23 cellular contexts compared by ENCODE assay signal in genomic region chr19:27762933-27763332, GRCh38.
"Had no signal": no experiment of that assay in that cellular context is flagged by ENCODE, and none has a peak within 500 bp of the region (broad histone marks: within the 10 kb centered on the region; RNA-seq: fewer than 3 reads in every experiment).

No MANE protein-coding gene starts in this region.

- H3K27me3 Mint-ChIP-seq: central memory CD8-positive, alpha-beta T cell; effector memory CD8-positive, alpha-beta T cell; naive B cell; natural killer cell treated with Interleukin-12 subunit alpha and Interleukin-12 subunit beta and Interleukin-15 and Interleukin-18, amount 100 ng/mL, for 72 hours had no signal

- H3K4me1 ChIP-seq: left lung, lower lobe of right lung, parathyroid adenoma, prostate gland, stomach, thyroid gland, vagina had no signal

- H3K27ac ChIP-seq: hepatocyte, left lung, lower lobe of right lung, neutrophil, parathyroid adenoma, prostate gland, stomach, thyroid gland, vagina had no signal

- H3K36me3 ChIP-seq: left lung, lower lobe of right lung, neutrophil, prostate gland, stomach, thyroid gland, vagina had no signal

- H3K4me3 ChIP-seq: hepatocyte, left lung, lower lobe of right lung, prostate gland, stomach, thyroid gland, vagina had no signal

- H3K4me1 Mint-ChIP-seq: central memory CD8-positive, alpha-beta T cell; naive B cell; neural crest cell had no signal

- H3K9me3 ChIP-seq: neutrophil, prostate gland, thyroid gland had no signal

- H3K4me3 Mint-ChIP-seq: central memory CD8-positive, alpha-beta T cell; effector memory CD8-positive, alpha-beta T cell; naive B cell; natural killer cell treated with Interleukin-12 subunit alpha and Interleukin-12 subunit beta and Interleukin-15 and Interleukin-18, amount 100 ng/mL, for 72 hours; neural crest cell had no signal

- H3K27me3 ChIP-seq: hepatocyte, left lung, neutrophil, stomach, thyroid gland, vagina had no signal

- DNase-seq: cortex of kidney; effector memory CD8-positive, alpha-beta T cell; head of caudate nucleus; kidney; left lung; lower lobe of right lung; naive B cell; right cardiac atrium; small intestine; stimulated activated CD4-positive, alpha-beta T cell treated with anti-CD3 and anti-CD28 coated beads, Interleukin-15, amount 100 ng/mL, for 24 hours; stimulated activated CD4-positive, alpha-beta T cell treated with anti-CD3 and anti-CD28 coated beads, Interleukin-2, amount 100 ng/mL, for 48 hours; stimulated activated naive CD4-positive, alpha-beta T cell; stomach; thyroid gland; trophoblast cell had no signal

- H3K27ac Mint-ChIP-seq: effector memory CD8-positive, alpha-beta T cell; naive B cell; natural killer cell treated with Interleukin-12 subunit alpha and Interleukin-12 subunit beta and Interleukin-15 and Interleukin-18, amount 100 ng/mL, for 72 hours had no signal

- ATAC-seq: effector memory CD8-positive, alpha-beta T cell; left lung; lower lobe of right lung; natural killer cell treated with Interleukin-12 subunit alpha and Interleukin-12 subunit beta and Interleukin-15 and Interleukin-18, amount 100 ng/mL, for 72 hours; right cardiac atrium had no signal
